Comparison of ENCODE assay signal across 8 cellular contexts in genomic region chr9:19378154-19378553, GRCh38. TPM values are rescaled to one million over a fixed set of nuclear protein-coding genes. Genes with fewer than 3 reads are reported as not detected.
DNase-seq lines count a peak whose midpoint lies in the region; ATAC-seq, FAIRE-seq and TF ChIP-seq lines count a peak whose summit lies in the region.

No MANE protein-coding gene starts in this region.

- peak; percentile 8 for DNase-seq in AG10803 (ENCODE audit: low read depth)
- no peak for DNase-seq in HFF-Myc (ENCODE audit: extremely low read depth, low read depth)
- DNase-seq in astrocyte of the spinal cord (ENCODE audit: low read depth, low spot score), result no peak
- DNase-seq in activated effector memory CD4-positive, alpha-beta T cell treated with anti-CD3 and anti-CD28 coated beads, Interleukin-2, amount 50 U/mL, for 16 hours, result no peak
- no peak for DNase-seq in pancreas
- DNase-seq in ecto neural progenitor cell (ENCODE audit: low spot score), result no peak
- no peak for DNase-seq in RPMI8226

- in situ Hi-C loops in astrocyte of the spinal cord (cut with HindIII; ENCODE audit: low sequenced_read_pairs), result no loop called here

- no peak for ATAC-seq in pancreas

- WGBS in pancreas, 2 donors, result 50 to 65% methylated on average over 5 of the region's 5 CpGs

- H3K4me3 ChIP-seq in AG10803 (ENCODE audit: low read length) (peak overlapping the region; percentile 94), HFF-Myc (replicated peaks; ENCODE audit: low read depth, low read length) (peak overlapping the region; percentile 98), astrocyte of the spinal cord (ENCODE audit: low read depth, low read length) (peak overlapping the region; percentile 94), mucosa of rectum (ENCODE audit: low read length in 2 of 2) (peak overlapping the region; percentile 86 to 98), pancreas (peak overlapping the region in 2 of 4 donors; percentile 71 to 85)

- H3K9me3 ChIP-seq in mucosa of rectum (ENCODE audit: control insufficient read depth in 2 of 2, low read length in 2 of 2), result no peaks in the 10 kb centered on the region
- no peaks in the 10 kb centered on the region for H3K9me3 ChIP-seq in pancreas

- H3K4me1 ChIP-seq in mucosa of rectum (ENCODE audit: control insufficient read depth in 2 of 2, insufficient read depth in 2 of 2, low read length in 2 of 2), result peaks cover 16 to 17% of the 10 kb centered on the region in 2 donors
- H3K4me1 ChIP-seq in pancreas, result peaks cover 6 to 15% (median 13%) of the 10 kb centered on the region in 3 donors

- FAIRE-seq in pancreas (lab: Jason Lieb, UNC), result no peak

- H3K9ac ChIP-seq in mucosa of rectum (ENCODE audit: low read depth in 1 of 2, low read length in 2 of 2), result peak overlapping the region in 1 of 2 donors; percentile 89

- no peaks in the 10 kb centered on the region for H3K27me3 ChIP-seq in mucosa of rectum (ENCODE audit: control insufficient read depth in 2 of 2, insufficient read depth in 2 of 2, low read length in 2 of 2)
- H3K27me3 ChIP-seq in pancreas, result no peaks in the 10 kb centered on the region

- intact Hi-C loops in pancreas (cut with DNase I), result no loop called here

- peaks cover 44 to 46% of the 10 kb centered on the region in 2 donors for H3K36me3 ChIP-seq in mucosa of rectum (ENCODE audit: control insufficient read depth in 2 of 2, insufficient read depth in 2 of 2, low read length in 2 of 2)
- H3K36me3 ChIP-seq in pancreas, result peaks cover 7 to 37% (median 18%) of the 10 kb centered on the region in 3 donors

- no peak overlapping the region for H3K27ac ChIP-seq in mucosa of rectum (ENCODE audit: low read depth in 2 of 2, low read length in 2 of 2)
- H3K27ac ChIP-seq in pancreas, result no peak overlapping the region

- no peak for TF ChIP-seq CTCF in AG10803 (conservative IDR thresholded peaks at IDR 0.05; ENCODE audit: low read length)
- no peak for TF ChIP-seq CTCF in HFF-Myc (IDR thresholded peaks at IDR 0.05; ENCODE audit: low read depth, low read length, missing control alignments)
- no peak for TF ChIP-seq CTCF in astrocyte of the spinal cord (IDR thresholded peaks at IDR 0.05; ENCODE audit: low read depth, low read length)
- TF ChIP-seq CTCF in pancreas (IDR thresholded peaks at IDR 0.05), result no peak

RNA-seq across cellular contexts. Expression of gene RPS6, which starts 1.9 kb away (rescaled TPM):
- total RNA-seq in pancreas, result 1,000 to 10,000 TPM; 1,090 to 2,044 (median 1,810) TPM
- 1,000 to 10,000 TPM; 1,877 to 2,705 TPM for polyA plus RNA-seq in pancreas

RNA-seq across cellular contexts. Expression of gene ACER2, which starts 30.7 kb away (rescaled TPM):
- total RNA-seq in pancreas, result 1 to 10 TPM; 4.8 to 8.8 (median 5.5) TPM
- 1 to 10 TPM in 1 of 2 donors, under 1 TPM in 1; 0.84 to 1.3 TPM for polyA plus RNA-seq in pancreas
